Comparison of ENCODE assay signal across 7 cellular contexts in genomic region chr1:226975259-226975908, GRCh38.
DNase-seq lines count a peak whose midpoint lies in the region; ATAC-seq and TF ChIP-seq lines count a peak whose summit lies in the region.

No MANE protein-coding gene starts in this region.

- H3K36me3 ChIP-seq in tibial artery, result peaks cover 0 to 27% (median 4%) of the 10 kb centered on the region in 3 donors

- H3K9me3 ChIP-seq in tibial artery, result no peaks in the 10 kb centered on the region

- no peak for TF ChIP-seq CTCF in tibial artery (IDR thresholded peaks at IDR 0.05)

- DNase-seq in NCI-H1694 treated with DMSO at 0.1 percent for 48 hours (lab: John Stamatoyannopoulos, UW) (peak; percentile 44), cerebellar cortex (ENCODE audit: low spot score) (peak; percentile 47), midbrain (lab: John Stamatoyannopoulos, UW) (peak; percentile 88), tibial artery (no peak), DMS 273 treated with DMSO at 0.1 percent for 48 hours (lab: John Stamatoyannopoulos, UW) (no peak)
- DNase-seq in stimulated activated CD8-positive, alpha-beta memory T cell treated with anti-CD3 and anti-CD28 coated beads, Interleukin-4, amount 100 ng/mL, for 48 hours, result no peak

- H3K27ac ChIP-seq in tibial artery, result peak overlapping the region; percentile 89

- H3K27me3 ChIP-seq in tibial artery, result no peaks in the 10 kb centered on the region

- H3K4me1 ChIP-seq in tibial artery, result peaks cover 0 to 50% (median 34%) of the 10 kb centered on the region in 4 donors

- peak overlapping the region in 1 of 2 donors; percentile 20 for H3K4me3 ChIP-seq in tibial artery

- ATAC-seq in HG03139 (IDR thresholded peaks at IDR 0.05; ENCODE audit: unreplicated experiment), result no peak

- intact Hi-C loops in tibial artery (cut with DNase I; ENCODE audit: low total_unique reads), result no loop called here

Comparison
In these comparisons a context has a peak if more than half of its experiments do, and no peak if none do; other contexts are left out.
1. DNase-seq: peak in NCI-H1694 treated with DMSO at 0.1 percent for 48 hours (single experiment), cerebellar cortex (single experiment) and midbrain (single experiment); none in tibial artery (0 of 2), stimulated activated CD8-positive, alpha-beta memory T cell treated with anti-CD3 and anti-CD28 coated beads, Interleukin-4, amount 100 ng/mL, for 48 hours (single experiment) and DMS 273 treated with DMSO at 0.1 percent for 48 hours (single experiment).